16 cellular contexts compared by ENCODE assay signal in genomic region chr2:236665130-236665529, GRCh38.
DNase-seq lines count a peak whose midpoint lies in the region; ATAC-seq lines count a peak whose summit lies in the region.
"Had no signal": no experiment of that assay in that cellular context is flagged by ENCODE, and none has a peak within 500 bp of the region (broad histone marks: within the 10 kb centered on the region; RNA-seq: fewer than 3 reads in every experiment).

No MANE protein-coding gene starts in this region.

- ATAC-seq in HG03139 (IDR thresholded peaks at IDR 0.05; ENCODE audit: unreplicated experiment): no peak
- ATAC-seq: GM23338 had no signal

- peak; percentile 52 for DNase-seq in A172 (ENCODE audit: low spot score)
- DNase-seq in ELR (ENCODE audit: low read depth): peak; percentile 29
- peak; percentile 36 for DNase-seq in SW480 (ENCODE audit: low spot score)
- peak; percentile 57 for DNase-seq in islet precursor cell
- DNase-seq in activated CD4-positive, alpha-beta T cell treated with anti-CD3 and anti-CD28 coated beads, Interleukin-2, amount 50 U/mL, for 4 hours: no peak
- DNase-seq in NCI-H146 treated with DMSO at 0.1 percent for 48 hours (lab: John Stamatoyannopoulos, UW; ENCODE audit: unreplicated experiment): no peak
- DNase-seq: AML-193; CD4-positive, alpha-beta T cell; DMS79; KBM-7; NCI-H1436; NCI-H2081; NCI-H748 treated with DMSO at 0.1 percent for 48 hours; OCI-M1 had no signal

Comparison
In these comparisons a context has a peak if more than half of its experiments do, and no peak if none do; other contexts are left out.
1. DNase-seq: peak in A172 (single experiment), ELR (single experiment), SW480 (single experiment) and islet precursor cell (single experiment); none in activated CD4-positive, alpha-beta T cell treated with anti-CD3 and anti-CD28 coated beads, Interleukin-2, amount 50 U/mL, for 4 hours (0 of 2) and NCI-H146 treated with DMSO at 0.1 percent for 48 hours (single experiment).